ENCODE assay signal across 34 cellular contexts in the genomic region with DNA sequence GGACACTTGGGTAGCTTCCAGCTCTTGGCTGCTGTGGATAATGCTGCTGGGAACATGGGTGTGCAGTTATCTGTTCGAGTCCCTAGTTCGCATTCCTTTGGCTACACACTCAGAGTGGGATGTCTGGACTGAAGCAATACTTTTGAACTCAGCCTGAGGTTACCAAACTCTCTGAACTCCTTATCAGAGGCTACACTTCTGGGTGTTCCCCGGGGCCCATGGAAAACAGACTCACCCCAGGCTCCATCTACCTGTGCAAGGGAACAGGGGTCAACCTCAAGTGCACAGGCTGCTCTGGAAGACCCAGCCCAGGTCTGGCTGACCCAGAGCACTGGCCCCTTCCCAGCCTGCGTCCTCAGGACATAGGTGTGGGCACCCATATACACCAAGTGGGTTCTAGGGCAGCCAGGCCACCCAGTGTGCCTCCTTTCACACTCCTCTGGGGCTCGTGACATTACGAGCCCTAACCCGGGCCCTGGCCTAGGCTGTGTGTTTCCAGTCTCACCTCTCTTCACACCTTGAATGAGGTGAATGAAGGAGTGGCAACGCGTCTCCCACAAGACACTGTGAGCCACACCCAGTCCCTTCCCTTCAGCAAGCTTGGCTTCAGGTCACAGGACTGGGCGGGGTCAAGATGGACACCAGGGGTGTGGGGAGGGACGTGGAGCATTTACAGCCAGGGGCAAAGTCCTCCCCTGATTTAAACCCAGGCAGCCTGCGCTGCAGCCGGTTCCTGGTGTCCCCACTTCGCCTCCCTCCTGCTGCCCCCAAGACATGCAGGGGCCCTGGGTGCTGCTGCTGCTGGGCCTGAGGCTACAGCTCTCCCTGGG. TPM values are rescaled to one million over a fixed set of nuclear protein-coding genes. Genes with fewer than 3 reads are reported as not detected.
DNase-seq lines count a peak whose midpoint lies in the region; ATAC-seq and TF ChIP-seq lines count a peak whose summit lies in the region.
"Had no signal": no experiment of that assay in that cellular context is flagged by ENCODE, and none has a peak within 500 bp of the region (broad histone marks: within the 10 kb centered on the region; RNA-seq: fewer than 3 reads in every experiment).

A gene (plus strand): TSS at position 728 of the 830 bp plus-strand sequence. CDS start 47 bp downstream, at position 775.

- H3K9me3 ChIP-seq in WERI-Rb-1 (ENCODE audit: severe bottlenecking) (no peaks in the 10 kb centered on the region), spleen (no peaks in the 10 kb centered on the region)
- H3K9me3 ChIP-seq: BLaER1 treated with 17β-estradiol and CSF1 and Interleukin-3, amounts not matched to agents 10 nM and 100 nM; breast epithelium; esophagus muscularis mucosa; heart left ventricle had no signal

- H3K27me3 ChIP-seq in WERI-Rb-1 (ENCODE audit: insufficient read depth, low read depth, severe bottlenecking) (no peaks in the 10 kb centered on the region), spleen (replicated peaks in 1 of 7) (peaks cover 0 to 46% (median 14%) of the 10 kb centered on the region in 7 donors)
- H3K27me3 ChIP-seq: BLaER1 treated with 17β-estradiol and CSF1 and Interleukin-3, amounts not matched to agents 10 nM and 100 nM had no signal

- DNase-seq in GM13976 (ENCODE audit: low spot score) (peak; percentile 18), WERI-Rb-1 (peak; percentile 5), left lobe of liver (ENCODE audit: low spot score) (peak; percentile 40), spleen (peak; percentile 65), NOMO-1 treated with DMSO at 0.1 percent for 48 hours (lab: John Stamatoyannopoulos, UW; ENCODE audit: unreplicated experiment) (no peak), amniotic stem cell (lab: John Stamatoyannopoulos, UW) (no peak)
- DNase-seq in activated CD4-positive, alpha-beta T cell treated with anti-CD3 and anti-CD28 coated beads, Interleukin-2, amount 50 U/mL, for 48 hours, result no peak
- DNase-seq: activated CD4-positive, alpha-beta T cell treated with anti-CD3 and anti-CD28 coated beads for 48 hours; activated naive CD4-positive, alpha-beta T cell treated with anti-CD3 and anti-CD28 coated beads for 36 hours; activated T-cell treated with anti-CD3 and anti-CD28 coated beads, Interleukin-2, amount 50 U/mL, for 4 hours; amygdala; Calu3; DND-41; foreskin keratinocyte; left cardiac atrium; mesenchymal stem cell; naive B cell; NCI-H1417; NCI-H2107; NCI-H446; nucleus accumbens; stimulated activated CD4-positive, alpha-beta T cell treated with anti-CD3 and anti-CD28 coated beads, Interleukin-2, amount 100 ng/mL, for 24 hours; T-helper 17 cell; trophoblast cell had no signal

- H3K36me3 ChIP-seq in WERI-Rb-1 (no peaks in the 10 kb centered on the region), spleen (no peaks in the 10 kb centered on the region)
- H3K36me3 ChIP-seq: BLaER1 treated with 17β-estradiol and CSF1 and Interleukin-3, amounts not matched to agents 10 nM and 100 nM; breast epithelium; esophagus muscularis mucosa; heart left ventricle had no signal

- no peaks in the 10 kb centered on the region for H3K4me1 ChIP-seq in spleen
- H3K4me1 ChIP-seq: BLaER1 treated with 17β-estradiol and CSF1 and Interleukin-3, amounts not matched to agents 10 nM and 100 nM; breast epithelium; esophagus muscularis mucosa; foreskin keratinocyte; heart left ventricle had no signal

- no peak for ATAC-seq in left lobe of liver
- ATAC-seq: activated T-cell treated with anti-CD3 and anti-CD28 coated beads, Interleukin-2, amount 50 U/mL, for 4 hours; foreskin keratinocyte; heart left ventricle; left cardiac atrium; SK-N-SH treated with all-trans-retinoic acid at 6 μM for 48 hours; T-helper 17 cell had no signal

- TF ChIP-seq POLR2A in spleen (IDR thresholded peaks at IDR 0.05), result no peak

- H3K27ac ChIP-seq in WERI-Rb-1 (no peak within 1 kb of the TSS), spleen (no peak within 1 kb of the TSS)
- H3K27ac ChIP-seq: BLaER1 treated with 17β-estradiol and CSF1 and Interleukin-3, amounts not matched to agents 10 nM and 100 nM; breast epithelium; esophagus muscularis mucosa; foreskin keratinocyte; heart left ventricle; KMS-11; skin epidermis had no signal

- 80 to 87% (median 83%) methylated on average over 11 to 14 of the region's 14 CpGs for WGBS in spleen, 5 donors

- TF ChIP-seq CTCF in GM13976 (IDR thresholded peaks at IDR 0.05; ENCODE audit: borderline replicate concordance, control extremely low read depth, extremely low read depth, insufficient read depth, missing control alignments) (no peak), WERI-Rb-1 (IDR thresholded peaks at IDR 0.05; ENCODE audit: low read depth, low read length) (no peak), spleen (IDR thresholded peaks at IDR 0.05 in 8 of 11, conservative IDR thresholded peaks at IDR 0.05 in 3 of 11) (no peak)

- intact Hi-C loops in spleen (cut with DNase I; ENCODE audit: low total_unique reads), result loop anchor here (10.0 kb wide), 1 partner anchor 69 kb away; a partner anchor contains a TSS

- in situ Hi-C loops in GM13976 (cut with MboI; ENCODE audit: low sequenced_read_pairs, unreplicated experiment), result no loop called here

- H3K4me3 ChIP-seq in WERI-Rb-1 (ENCODE audit: low read depth, low read length) (no peak within 1 kb of the TSS), spleen (no peak within 1 kb of the TSS)
- H3K4me3 ChIP-seq: BLaER1 treated with 17β-estradiol and CSF1 and Interleukin-3, amounts not matched to agents 10 nM and 100 nM; breast epithelium; esophagus muscularis mucosa; heart left ventricle; skin epidermis had no signal

RNA-seq across cellular contexts. Expression of the gene that starts here (rescaled TPM):
- not detected for total RNA-seq in left lobe of liver
- not detected for total RNA-seq in spleen
- not detected for polyA plus RNA-seq in spleen
- total RNA-seq: activated CD8-positive, alpha-beta memory T cell treated with anti-CD3 and anti-CD28 coated beads for 36 hours; activated naive CD4-positive, alpha-beta T cell treated with anti-CD3 and anti-CD28 coated beads for 36 hours; activated T-cell treated with anti-CD3 and anti-CD28 coated beads, Interleukin-2, amount 50 U/mL, for 4 hours; Calu3; foreskin keratinocyte; H9; heart left ventricle; left cardiac atrium; pulmonary artery endothelial cell; T-helper 17 cell had no signal
- polyA plus RNA-seq: foreskin keratinocyte, heart left ventricle had no signal

Comparison
In these comparisons a context has a peak if more than half of its experiments do, and no peak if none do; other contexts are left out.
1. Peak in DNase-seq in left lobe of liver; RNA of the gene not detected or under 1 TPM.
2. Peak in DNase-seq in spleen; RNA of the gene not detected or under 1 TPM.
3. DNase-seq: peak in GM13976 (single experiment) and WERI-Rb-1 (single experiment); none in NOMO-1 treated with DMSO at 0.1 percent for 48 hours (single experiment), activated CD4-positive, alpha-beta T cell treated with anti-CD3 and anti-CD28 coated beads, Interleukin-2, amount 50 U/mL, for 48 hours (0 of 2) and amniotic stem cell (single experiment).